1 cellular context compared by ENCODE assay signal in the genomic region with DNA sequence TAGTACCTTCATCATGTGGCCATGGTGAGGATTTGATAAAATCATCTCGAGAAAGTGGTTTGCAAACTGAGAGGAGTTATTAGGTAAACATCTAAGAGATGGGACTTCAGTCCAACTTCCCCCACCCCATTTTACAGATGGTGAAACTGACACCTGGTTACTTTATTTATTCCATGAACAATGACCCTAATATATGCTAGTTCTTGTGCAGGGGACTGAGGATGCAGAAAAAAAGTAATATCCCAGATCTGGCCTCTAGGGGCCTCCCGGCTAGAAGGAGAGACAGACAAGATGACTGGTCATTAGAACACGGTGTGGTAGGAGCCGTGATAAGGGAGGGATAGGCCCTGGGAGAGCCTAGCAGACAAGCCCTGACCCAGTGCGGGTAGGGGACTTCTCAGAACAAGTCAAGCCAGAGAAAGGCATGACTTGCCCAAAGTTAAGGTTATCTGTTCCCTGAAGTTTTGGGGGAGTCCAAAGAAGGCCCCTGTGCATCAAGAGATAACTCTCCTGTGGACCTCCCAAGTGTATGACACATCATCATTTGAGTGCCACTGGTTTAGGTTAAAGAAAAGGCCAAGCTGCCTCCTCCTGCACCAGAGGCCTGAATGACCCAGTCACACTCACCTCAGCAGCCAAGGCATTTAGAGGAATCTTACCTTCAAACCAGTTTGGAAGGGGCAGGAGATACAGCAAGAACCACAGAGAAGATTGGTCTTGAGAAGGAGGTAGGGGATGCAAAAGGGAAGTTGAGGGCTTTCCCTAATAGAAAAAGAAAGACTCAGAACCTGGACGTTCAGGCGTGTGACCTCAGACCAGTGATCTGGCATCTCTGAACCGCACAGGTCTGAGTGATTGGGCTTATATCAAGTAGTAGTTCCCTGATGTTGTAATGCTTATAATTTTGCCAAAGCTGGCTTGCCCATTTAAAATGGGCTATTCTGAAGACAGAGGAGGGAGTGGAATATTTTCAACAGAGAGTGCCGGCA.
TF ChIP-seq lines count a peak whose summit lies in the region.

No MANE protein-coding gene starts in this region.

TF ChIP-seq in HepG2, 621 proteins besides CTCF, POLR2A, EP300 and RAD21 (continued from another document):
- TF ChIP-seq, protein P1, sequence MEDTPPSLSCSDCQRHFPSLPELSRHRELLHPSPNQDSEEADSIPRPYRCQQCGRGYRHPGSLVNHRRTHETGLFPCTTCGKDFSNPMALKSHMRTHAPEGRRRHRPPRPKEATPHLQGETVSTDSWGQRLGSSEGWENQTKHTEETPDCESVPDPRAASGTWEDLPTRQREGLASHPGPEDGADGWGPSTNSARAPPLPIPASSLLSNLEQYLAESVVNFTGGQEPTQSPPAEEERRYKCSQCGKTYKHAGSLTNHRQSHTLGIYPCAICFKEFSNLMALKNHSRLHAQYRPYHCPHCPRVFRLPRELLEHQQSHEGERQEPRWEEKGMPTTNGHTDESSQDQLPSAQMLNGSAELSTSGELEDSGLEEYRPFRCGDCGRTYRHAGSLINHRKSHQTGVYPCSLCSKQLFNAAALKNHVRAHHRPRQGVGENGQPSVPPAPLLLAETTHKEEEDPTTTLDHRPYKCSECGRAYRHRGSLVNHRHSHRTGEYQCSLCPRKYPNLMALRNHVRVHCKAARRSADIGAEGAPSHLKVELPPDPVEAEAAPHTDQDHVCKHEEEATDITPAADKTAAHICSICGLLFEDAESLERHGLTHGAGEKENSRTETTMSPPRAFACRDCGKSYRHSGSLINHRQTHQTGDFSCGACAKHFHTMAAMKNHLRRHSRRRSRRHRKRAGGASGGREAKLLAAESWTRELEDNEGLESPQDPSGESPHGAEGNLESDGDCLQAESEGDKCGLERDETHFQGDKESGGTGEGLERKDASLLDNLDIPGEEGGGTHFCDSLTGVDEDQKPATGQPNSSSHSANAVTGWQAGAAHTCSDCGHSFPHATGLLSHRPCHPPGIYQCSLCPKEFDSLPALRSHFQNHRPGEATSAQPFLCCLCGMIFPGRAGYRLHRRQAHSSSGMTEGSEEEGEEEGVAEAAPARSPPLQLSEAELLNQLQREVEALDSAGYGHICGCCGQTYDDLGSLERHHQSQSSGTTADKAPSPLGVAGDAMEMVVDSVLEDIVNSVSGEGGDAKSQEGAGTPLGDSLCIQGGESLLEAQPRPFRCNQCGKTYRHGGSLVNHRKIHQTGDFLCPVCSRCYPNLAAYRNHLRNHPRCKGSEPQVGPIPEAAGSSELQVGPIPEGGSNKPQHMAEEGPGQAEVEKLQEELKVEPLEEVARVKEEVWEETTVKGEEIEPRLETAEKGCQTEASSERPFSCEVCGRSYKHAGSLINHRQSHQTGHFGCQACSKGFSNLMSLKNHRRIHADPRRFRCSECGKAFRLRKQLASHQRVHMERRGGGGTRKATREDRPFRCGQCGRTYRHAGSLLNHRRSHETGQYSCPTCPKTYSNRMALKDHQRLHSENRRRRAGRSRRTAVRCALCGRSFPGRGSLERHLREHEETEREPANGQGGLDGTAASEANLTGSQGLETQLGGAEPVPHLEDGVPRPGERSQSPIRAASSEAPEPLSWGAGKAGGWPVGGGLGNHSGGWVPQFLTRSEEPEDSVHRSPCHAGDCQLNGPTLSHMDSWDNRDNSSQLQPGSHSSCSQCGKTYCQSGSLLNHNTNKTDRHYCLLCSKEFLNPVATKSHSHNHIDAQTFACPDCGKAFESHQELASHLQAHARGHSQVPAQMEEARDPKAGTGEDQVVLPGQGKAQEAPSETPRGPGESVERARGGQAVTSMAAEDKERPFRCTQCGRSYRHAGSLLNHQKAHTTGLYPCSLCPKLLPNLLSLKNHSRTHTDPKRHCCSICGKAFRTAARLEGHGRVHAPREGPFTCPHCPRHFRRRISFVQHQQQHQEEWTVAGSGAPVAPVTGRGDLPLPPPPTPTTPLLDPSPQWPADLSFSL (CRISPR knock-in tag; IDR thresholded peaks at IDR 0.05): no peak
- TF ChIP-seq ZFP1 (CRISPR knock-in tag; IDR thresholded peaks at IDR 0.05) (no peak), ZBTB8A (CRISPR knock-in tag; IDR thresholded peaks at IDR 0.05; ENCODE audit: borderline replicate concordance, low read depth) (no peak), SMARCE1 (IDR thresholded peaks at IDR 0.05; ENCODE audit: borderline replicate concordance) (no peak), PCBP2 (optimal IDR thresholded peaks at IDR 0.05; ENCODE audit: low read depth, low read length, poor library complexity, severe bottlenecking) (no peak), ZNF598 (CRISPR knock-in tag; IDR thresholded peaks at IDR 0.05; ENCODE audit: borderline replicate concordance) (no peak), SMC3 (IDR thresholded peaks at IDR 0.05; ENCODE audit: low read length) (peak; percentile 19; the same call in 1 of the 2 replicates)
